ENCODE assay signal across 1 cellular context in genomic region chr7:151337346-151337745, GRCh38.
TF ChIP-seq lines count a peak whose summit lies in the region.

No MANE protein-coding gene starts in this region.

TF ChIP-seq in GM12878, 131 proteins besides CTCF, POLR2A, EP300 and RAD21 (continued from another document):
- TF ChIP-seq HSF1 (IDR thresholded peaks at IDR 0.05; ENCODE audit: low read depth, low read length), result no peak
- TF ChIP-seq CREM (IDR thresholded peaks at IDR 0.05; ENCODE audit: low read depth), result no peak
- TF ChIP-seq TCF3 (IDR thresholded peaks at IDR 0.05; ENCODE audit: borderline replicate concordance, insufficient read depth, low read depth, low read length), result no peak
- TF ChIP-seq EGR1 (IDR thresholded peaks at IDR 0.05; ENCODE audit: borderline replicate concordance in 1 of 2, low read depth in 2 of 2, low read length in 2 of 2), result no peak
- no peak for TF ChIP-seq NR2F1 (conservative IDR thresholded peaks at IDR 0.05)
- no peak for TF ChIP-seq SREBF1 (IDR thresholded peaks at IDR 0.05; ENCODE audit: low read length)
- TF ChIP-seq KAT2A (conservative IDR thresholded peaks at IDR 0.05; ENCODE audit: control insufficient read depth, low read depth, low read length), result no peak
- TF ChIP-seq SMC3 (IDR thresholded peaks at IDR 0.05; ENCODE audit: borderline replicate concordance, low read length), result no peak
- TF ChIP-seq BACH1 (IDR thresholded peaks at IDR 0.05; ENCODE audit: borderline replicate concordance), result no peak
- no peak for TF ChIP-seq ZNF274 (IDR thresholded peaks at IDR 0.05; ENCODE audit: insufficient read depth, insufficient read length)
- TF ChIP-seq HDAC2 (IDR thresholded peaks at IDR 0.05), result no peak
- no peak for TF ChIP-seq E2F8 (IDR thresholded peaks at IDR 0.05; ENCODE audit: low read depth, partially characterized antibody)
